In the genomic region with DNA sequence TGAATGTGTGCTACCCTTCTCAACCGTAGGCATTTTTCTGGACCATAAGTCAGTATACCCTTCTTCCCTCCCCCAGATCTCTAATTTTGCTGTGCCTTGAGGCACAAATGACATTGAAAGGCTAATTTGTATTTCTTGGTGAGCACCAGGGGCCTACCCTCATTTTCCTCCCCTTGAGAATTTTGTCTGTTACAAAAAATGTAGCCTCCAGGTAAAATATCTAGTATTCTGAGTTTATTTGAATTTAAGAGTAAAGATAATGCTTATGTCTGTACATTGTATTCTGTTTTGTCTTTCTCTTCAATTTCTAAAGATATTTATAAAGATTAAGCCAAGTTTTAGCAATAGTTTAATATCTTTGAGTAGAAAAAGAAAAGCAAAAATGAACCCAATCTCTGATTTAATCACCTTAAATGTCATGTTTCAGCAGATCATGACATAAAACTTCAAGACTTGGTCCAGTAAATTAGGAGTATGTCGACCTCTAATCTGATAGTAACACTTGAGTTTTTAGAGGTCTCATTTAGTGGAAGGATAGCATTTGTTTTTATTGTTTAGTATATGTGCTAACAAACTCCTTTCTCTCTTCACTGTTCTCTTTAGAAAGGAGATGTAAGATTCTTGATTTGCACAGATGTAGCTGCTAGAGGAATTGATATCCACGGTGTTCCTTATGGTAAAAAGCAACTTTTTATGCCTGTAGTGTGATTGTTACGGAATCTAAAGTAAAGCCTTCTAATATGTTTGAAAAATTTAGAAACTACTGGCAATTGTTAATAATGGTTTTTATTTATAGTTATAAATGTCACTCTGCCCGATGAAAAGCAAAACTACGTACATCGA, we compare ENCODE assay signal across 19 cellular contexts. TPM values are rescaled to one million over a fixed set of nuclear protein-coding genes. Genes with fewer than 3 reads are reported as not detected.
DNase-seq lines count a peak whose midpoint lies in the region; ATAC-seq and TF ChIP-seq lines count a peak whose summit lies in the region.
"Had no signal": no experiment of that assay in that cellular context is flagged by ENCODE, and none has a peak within 500 bp of the region (broad histone marks: within the 10 kb centered on the region; RNA-seq: fewer than 3 reads in every experiment).

No MANE protein-coding gene starts in this region.

- H3K9me3 Mint-ChIP-seq in activated CD8-positive, alpha-beta T cell treated with anti-CD3 and anti-CD28 coated beads for 36 hours, result peaks cover 6% of the 10 kb centered on the region
- H3K9me3 Mint-ChIP-seq in activated CD8-positive, alpha-beta T cell treated with anti-CD3 and anti-CD28 coated beads, Interleukin-2, amount 10 ng/mL, durations not matched to agents 7 days and 5 days (ENCODE audit: insufficient read depth), result no peaks in the 10 kb centered on the region
- H3K9me3 Mint-ChIP-seq in mesothelial cell of epicardium, result peaks cover 8% of the 10 kb centered on the region
- H3K9me3 Mint-ChIP-seq: CD8-positive, alpha-beta T cell; HFFc6 had no signal

- no peak for TF ChIP-seq CTCF in activated CD8-positive, alpha-beta T cell treated with anti-CD3 and anti-CD28 coated beads for 36 hours (IDR thresholded peaks at IDR 0.05)
- no peak for TF ChIP-seq CTCF in mesothelial cell of epicardium (IDR thresholded peaks at IDR 0.05; ENCODE audit: unreplicated experiment)

- peak overlapping the region; percentile 5 for H3K9ac ChIP-seq in SK-N-MC (ENCODE audit: insufficient read length)
- H3K9ac ChIP-seq: BLaER1 had no signal

- no peaks in the 10 kb centered on the region for H3K4me1 Mint-ChIP-seq in activated CD8-positive, alpha-beta T cell treated with anti-CD3 and anti-CD28 coated beads for 36 hours (ENCODE audit: low read depth)
- no peaks in the 10 kb centered on the region for H3K4me1 Mint-ChIP-seq in activated CD8-positive, alpha-beta T cell treated with anti-CD3 and anti-CD28 coated beads, Interleukin-2, amount 10 ng/mL, durations not matched to agents 7 days and 5 days (ENCODE audit: low read depth)
- H3K4me1 Mint-ChIP-seq in mesothelial cell of epicardium, result peaks cover 6% of the 10 kb centered on the region
- H3K4me1 Mint-ChIP-seq: B cell had no signal

- CTCF ChIA-PET in activated CD8-positive, alpha-beta T cell treated with anti-CD3 and anti-CD28 coated beads for 36 hours (lab: Charles Lee), result interaction anchor here (0.9 to 1.5 kb wide), 2 partner anchors 10 to 19 kb away, joined by 3 read pairs; no protein-coding TSS in a partner anchor
- CTCF ChIA-PET in activated CD8-positive, alpha-beta T cell treated with anti-CD3 and anti-CD28 coated beads, Interleukin-2, amount 10 ng/mL, durations not matched to agents 7 days and 5 days (lab: Charles Lee), result no interaction called here

- no peak for ATAC-seq in activated CD8-positive, alpha-beta T cell treated with anti-CD3 and anti-CD28 coated beads for 36 hours
- no peak for ATAC-seq in activated CD8-positive, alpha-beta T cell treated with anti-CD3 and anti-CD28 coated beads, Interleukin-2, amount 10 ng/mL, durations not matched to agents 7 days and 5 days
- ATAC-seq in GM21825 (IDR thresholded peaks at IDR 0.05; ENCODE audit: unreplicated experiment), result no peak
- ATAC-seq: CD8-positive, alpha-beta T cell had no signal

- H3K36me3 Mint-ChIP-seq in activated CD8-positive, alpha-beta T cell treated with anti-CD3 and anti-CD28 coated beads for 36 hours (ENCODE audit: low read depth), result peaks cover 50% of the 10 kb centered on the region
- peaks cover 61% of the 10 kb centered on the region for H3K36me3 Mint-ChIP-seq in activated CD8-positive, alpha-beta T cell treated with anti-CD3 and anti-CD28 coated beads, Interleukin-2, amount 10 ng/mL, durations not matched to agents 7 days and 5 days (ENCODE audit: low read depth)
- H3K36me3 Mint-ChIP-seq in mesothelial cell of epicardium, result peaks cover 59% of the 10 kb centered on the region

- intact Hi-C loops in activated CD8-positive, alpha-beta T cell treated with anti-CD3 and anti-CD28 coated beads for 36 hours (cut with micrococcal nuclease), result no loop called here

- H3K4me3 Mint-ChIP-seq in activated CD8-positive, alpha-beta T cell treated with anti-CD3 and anti-CD28 coated beads for 36 hours, result no peak overlapping the region
- no peak overlapping the region for H3K4me3 Mint-ChIP-seq in activated CD8-positive, alpha-beta T cell treated with anti-CD3 and anti-CD28 coated beads, Interleukin-2, amount 10 ng/mL, durations not matched to agents 7 days and 5 days
- no peak overlapping the region for H3K4me3 Mint-ChIP-seq in mesothelial cell of epicardium
- H3K4me3 Mint-ChIP-seq: B cell; CD4-positive, CD25-positive, alpha-beta regulatory T cell; CD8-positive, alpha-beta T cell; HFFc6 had no signal

- peaks cover 98% of the 10 kb centered on the region for H3K36me3 ChIP-seq in SK-N-MC (ENCODE audit: insufficient read depth, low read length)

- H3K27ac ChIP-seq in SK-N-MC, result peak overlapping the region; percentile 61
- H3K27ac ChIP-seq: 22Rv1, BLaER1, C4-2B had no signal

- POLR2A ChIA-PET in activated CD8-positive, alpha-beta T cell treated with anti-CD3 and anti-CD28 coated beads for 36 hours (lab: Charles Lee), result no interaction called here
- POLR2A ChIA-PET in activated CD8-positive, alpha-beta T cell treated with anti-CD3 and anti-CD28 coated beads, Interleukin-2, amount 10 ng/mL, durations not matched to agents 7 days and 5 days (lab: Charles Lee), result interaction anchor here (0.7 kb wide), 1 partner anchor 76 kb away, joined by 5 read pairs; no protein-coding TSS in a partner anchor

- no peak overlapping the region for H3K4me3 ChIP-seq in SK-N-MC
- H3K4me3 ChIP-seq: BLaER1, HAP-1 had no signal

- no peak for DNase-seq in activated CD8-positive, alpha-beta T cell treated with anti-CD3 and anti-CD28 coated beads for 36 hours
- no peak for DNase-seq in activated CD8-positive, alpha-beta T cell treated with anti-CD3 and anti-CD28 coated beads, Interleukin-2, amount 10 ng/mL, durations not matched to agents 7 days and 5 days
- DNase-seq in SK-N-MC (ENCODE audit: low read depth, low spot score), result no peak
- DNase-seq in mesothelial cell of epicardium (ENCODE audit: low spot score in 2 of 2, unreplicated experiment in 2 of 2), result no peak
- DNase-seq in DMS 273 treated with DMSO at 0.1 percent for 48 hours (lab: John Stamatoyannopoulos, UW), result no peak
- DNase-seq: Caco-2; CD4-positive, CD25-positive, alpha-beta regulatory T cell; CD8-positive, alpha-beta T cell; DMS53; DMS79 treated with DMSO at 0.1 percent for 48 hours; GF-D8; GOT3; HFFc6 had no signal

- no peaks in the 10 kb centered on the region for H3K9me3 ChIP-seq in SK-N-MC (ENCODE audit: low read depth, low read length)
- H3K9me3 ChIP-seq: BLaER1, Caco-2, HAP-1 had no signal

- H3K27ac Mint-ChIP-seq in activated CD8-positive, alpha-beta T cell treated with anti-CD3 and anti-CD28 coated beads for 36 hours, result peak overlapping the region; percentile 15
- H3K27ac Mint-ChIP-seq in activated CD8-positive, alpha-beta T cell treated with anti-CD3 and anti-CD28 coated beads, Interleukin-2, amount 10 ng/mL, durations not matched to agents 7 days and 5 days, result no peak overlapping the region
- H3K27ac Mint-ChIP-seq in mesothelial cell of epicardium, result peak overlapping the region; percentile 1
- H3K27ac Mint-ChIP-seq: B cell; CD8-positive, alpha-beta T cell; HFFc6 had no signal

- no peaks in the 10 kb centered on the region for H3K27me3 Mint-ChIP-seq in activated CD8-positive, alpha-beta T cell treated with anti-CD3 and anti-CD28 coated beads for 36 hours
- H3K27me3 Mint-ChIP-seq in activated CD8-positive, alpha-beta T cell treated with anti-CD3 and anti-CD28 coated beads, Interleukin-2, amount 10 ng/mL, durations not matched to agents 7 days and 5 days (ENCODE audit: low read depth), result no peaks in the 10 kb centered on the region
- no peaks in the 10 kb centered on the region for H3K27me3 Mint-ChIP-seq in mesothelial cell of epicardium (ENCODE audit: low read depth)
- H3K27me3 Mint-ChIP-seq: B cell; CD4-positive, CD25-positive, alpha-beta regulatory T cell had no signal

RNA-seq across cellular contexts. Expression of gene DDX1, which starts 36.4 kb away (rescaled TPM):
- 10 to 100 TPM; 90.3 to 92.5 TPM for total RNA-seq in activated CD8-positive, alpha-beta T cell treated with anti-CD3 and anti-CD28 coated beads for 36 hours
- 10 to 100 TPM; 70.2 to 72.1 TPM for total RNA-seq in activated CD8-positive, alpha-beta T cell treated with anti-CD3 and anti-CD28 coated beads, Interleukin-2, amount 10 ng/mL, durations not matched to agents 7 days and 5 days
- 87.3 to 88.9 TPM (median 88.6 TPM) in 3 replicates for total RNA-seq in mesothelial cell of epicardium
